Comparison of ENCODE assay signal across 1 cellular context in genomic region chr1:205578780-205579571, GRCh38.
TF ChIP-seq lines count a peak whose summit lies in the region.

No MANE protein-coding gene starts in this region.

TF ChIP-seq in HepG2, 621 proteins besides CTCF, POLR2A, EP300 and RAD21 (continued from another document):
- TF ChIP-seq LRRFIP1 (CRISPR knock-in tag; conservative IDR thresholded peaks at IDR 0.05) (no peak), ZNF672 (CRISPR knock-in tag; IDR thresholded peaks at IDR 0.05) (no peak), THAP7 (CRISPR knock-in tag; IDR thresholded peaks at IDR 0.05) (no peak), ZNF776 (CRISPR knock-in tag; IDR thresholded peaks at IDR 0.05) (no peak), TFE3 (CRISPR knock-in tag; IDR thresholded peaks at IDR 0.05) (no peak), KDM4B (CRISPR knock-in tag; IDR thresholded peaks at IDR 0.05) (no peak), ZMYM2 (CRISPR knock-in tag; IDR thresholded peaks at IDR 0.05) (no peak), CENPBD1 (CRISPR knock-in tag; IDR thresholded peaks at IDR 0.05; ENCODE audit: borderline replicate concordance, low read depth) (no peak), HOXD1 (CRISPR knock-in tag; IDR thresholded peaks at IDR 0.05) (no peak), RORA (CRISPR knock-in tag; IDR thresholded peaks at IDR 0.05) (no peak), DMTF1 (CRISPR knock-in tag; IDR thresholded peaks at IDR 0.05) (no peak), ATF7 (IDR thresholded peaks at IDR 0.05) (no peak), ATF7 (CRISPR knock-in tag; IDR thresholded peaks at IDR 0.05) (no peak), ZNF687 (CRISPR knock-in tag; IDR thresholded peaks at IDR 0.05) (no peak)
